In genomic region chr5:159301929-159302860, GRCh38 we compare ENCODE assay signal across 1 cellular context.
A peak's percentile ranks its signal among the peaks of the same experiment; 100 is the strongest.
TF ChIP-seq lines count a peak whose summit lies in the region.
"Not testable (repeated sequence)": the region's sequence is repeated elsewhere in the genome, so short reads cannot be mapped to it uniquely, and the experiment has no call there.

No MANE protein-coding gene starts in this region.

TF ChIP-seq in K562, 482 proteins besides CTCF, POLR2A, EP300 and RAD21 (continues in another document):
- TF ChIP-seq GATA2 (CRISPR knock-in tag; IDR thresholded peaks at IDR 0.05) (peak; percentile 51; the same call in 1 of the 2 replicates), ZNF24 (IDR thresholded peaks at IDR 0.05) (peak; percentile 20; the same call in 1 of the 2 replicates), MYBL2 (IDR thresholded peaks at IDR 0.05; ENCODE audit: low read depth) (peak; percentile 84), NFIC (IDR thresholded peaks at IDR 0.05) (peak; percentile 10; the same call in 1 of the 2 replicates), ZNF175 (CRISPR knock-in tag; IDR thresholded peaks at IDR 0.05; ENCODE audit: low read depth) (0 out of 2 replicates have a peak, but pooled peaks have one; percentile 52), TARDBP (IDR thresholded peaks at IDR 0.05) (peak; percentile 13; the same call in 1 of the 2 replicates), ATF3 (IDR thresholded peaks at IDR 0.05) (peak; percentile 97), ATF3 (CRISPR knock-in tag; conservative IDR thresholded peaks at IDR 0.05) (peak; percentile 95), TBL1XR1 (IDR thresholded peaks at IDR 0.05; ENCODE audit: low read length in 2 of 2) (peak in 1 of 2 experiments; percentile 39; a peak in 1 of 4 replicates), HMBOX1 (IDR thresholded peaks at IDR 0.05) (peak; percentile 46; the same call in 1 of the 2 replicates), TFAP4 (CRISPR knock-in tag; IDR thresholded peaks at IDR 0.05; ENCODE audit: borderline replicate concordance) (peak; percentile 85), CBX3 (IDR thresholded peaks at IDR 0.05; ENCODE audit: borderline replicate concordance in 1 of 2, low read length in 2 of 2) (peak in 1 of 2 experiments; percentile 24; a peak in 1 of 3 replicates), LEF1 (IDR thresholded peaks at IDR 0.05) (peak; percentile 66; the same call in 1 of the 2 replicates), ARID1B (IDR thresholded peaks at IDR 0.05) (peak; percentile 94), NCOR1 (IDR thresholded peaks at IDR 0.05) (peak; percentile 57; the same call in 1 of the 2 replicates), TRIM24 (IDR thresholded peaks at IDR 0.05) (peak; percentile 98 to 99), ATF7 (IDR thresholded peaks at IDR 0.05) (peak; percentile 89), DPF2 (IDR thresholded peaks at IDR 0.05) (peak; percentile 73), ZBTB33 (CRISPR knock-in tag; IDR thresholded peaks at IDR 0.05) (peak; percentile 73), FOS (IDR thresholded peaks at IDR 0.05; ENCODE audit: extremely low read depth, insufficient read length) (peak; percentile 53), FOSL1 (tag; conservative IDR thresholded peaks at IDR 0.05) (peak; percentile 100), MTA1 (IDR thresholded peaks at IDR 0.05; ENCODE audit: borderline replicate concordance) (peak; percentile 57; the same call in 1 of the 2 replicates), HES1 (IDR thresholded peaks at IDR 0.05; ENCODE audit: low read depth) (peak; percentile 7; the same call in 1 of the 2 replicates), MITF (IDR thresholded peaks at IDR 0.05) (peak; percentile 92), TAL1 (IDR thresholded peaks at IDR 0.05) (peak; percentile 80), TFE3 (CRISPR knock-in tag; IDR thresholded peaks at IDR 0.05) (peak; percentile 49), CBFA2T2 (conservative IDR thresholded peaks at IDR 0.05) (peak; percentile 80), SMARCE1 (IDR thresholded peaks at IDR 0.05) (peak; percentile 97), TOE1 (IDR thresholded peaks at IDR 0.05; ENCODE audit: borderline replicate concordance) (peak; percentile 88), RFX1 (IDR thresholded peaks at IDR 0.05) (0 out of 2 replicates have a peak, but pooled peaks have one; percentile 10), SMARCC2 (IDR thresholded peaks at IDR 0.05; ENCODE audit: low read depth) (peak; percentile 73; the same call in 1 of the 2 replicates), L3MBTL2 (IDR thresholded peaks at IDR 0.05) (peak; percentile 60), ZNF280A (IDR thresholded peaks at IDR 0.05; ENCODE audit: low read depth, partially characterized antibody) (peak; percentile 87), TEAD4 (IDR thresholded peaks at IDR 0.05; ENCODE audit: low read length) (peak; percentile 74), JUNB (CRISPR knock-in tag; conservative IDR thresholded peaks at IDR 0.05) (peak; percentile 58; the same call in 1 of the 2 replicates), TCF3 (CRISPR knock-in tag; IDR thresholded peaks at IDR 0.05) (peak; percentile 75), ZEB2 (IDR thresholded peaks at IDR 0.05) (peak; percentile 93), NCOA1 (IDR thresholded peaks at IDR 0.05; ENCODE audit: low read depth) (peak; percentile 89; the same call in 1 of the 2 replicates), MEF2D (tag; conservative IDR thresholded peaks at IDR 0.05; ENCODE audit: low read depth) (peak; percentile 79; the same call in 1 of the 2 replicates), CBFA2T3 (IDR thresholded peaks at IDR 0.05) (peak; percentile 83), RAD51 (IDR thresholded peaks at IDR 0.05; ENCODE audit: borderline replicate concordance, low read depth) (peak; percentile 68), JUN (IDR thresholded peaks at IDR 0.05; ENCODE audit: borderline replicate concordance, low read depth, low read length) (peak; percentile 98), JUN (CRISPR knock-in tag; IDR thresholded peaks at IDR 0.05; ENCODE audit: borderline replicate concordance) (peak; percentile 66; the same call in 1 of the 2 replicates), SOX6 (IDR thresholded peaks at IDR 0.05) (peak; percentile 85), ZNF609 (CRISPR knock-in tag; IDR thresholded peaks at IDR 0.05; ENCODE audit: borderline replicate concordance) (0 out of 2 replicates have a peak, but pooled peaks have one; percentile 42), NEUROD1 (IDR thresholded peaks at IDR 0.05; ENCODE audit: borderline replicate concordance, low read depth, low read length, partially characterized antibody) (peak; percentile 20), CXXC5 (CRISPR knock-in tag; IDR thresholded peaks at IDR 0.05) (peak; percentile 24; the same call in 1 of the 2 replicates), MAFG (tag; conservative IDR thresholded peaks at IDR 0.05) (peak; percentile 76), USF1 (CRISPR knock-in tag; IDR thresholded peaks at IDR 0.05) (peak; percentile 80), NFE2 (IDR thresholded peaks at IDR 0.05; ENCODE audit: low read depth) (peak; percentile 90), JUND (IDR thresholded peaks at IDR 0.05; ENCODE audit: borderline replicate concordance, low read depth, low read length) (peak; percentile 96), JUND (tag; IDR thresholded peaks at IDR 0.05; ENCODE audit: borderline replicate concordance, low read depth, low read length) (peak; percentile 98), MAFK (IDR thresholded peaks at IDR 0.05; ENCODE audit: low read length) (peak; percentile 53)
- TF ChIP-seq MYBL2 (CRISPR knock-in tag; IDR thresholded peaks at IDR 0.05; ENCODE audit: borderline replicate concordance); TOE1 (CRISPR knock-in tag; IDR thresholded peaks at IDR 0.05; ENCODE audit: borderline replicate concordance, low read depth); TEAD4 (CRISPR knock-in tag; IDR thresholded peaks at IDR 0.05; ENCODE audit: borderline replicate concordance): not testable (repeated sequence)
